In the genomic region with DNA sequence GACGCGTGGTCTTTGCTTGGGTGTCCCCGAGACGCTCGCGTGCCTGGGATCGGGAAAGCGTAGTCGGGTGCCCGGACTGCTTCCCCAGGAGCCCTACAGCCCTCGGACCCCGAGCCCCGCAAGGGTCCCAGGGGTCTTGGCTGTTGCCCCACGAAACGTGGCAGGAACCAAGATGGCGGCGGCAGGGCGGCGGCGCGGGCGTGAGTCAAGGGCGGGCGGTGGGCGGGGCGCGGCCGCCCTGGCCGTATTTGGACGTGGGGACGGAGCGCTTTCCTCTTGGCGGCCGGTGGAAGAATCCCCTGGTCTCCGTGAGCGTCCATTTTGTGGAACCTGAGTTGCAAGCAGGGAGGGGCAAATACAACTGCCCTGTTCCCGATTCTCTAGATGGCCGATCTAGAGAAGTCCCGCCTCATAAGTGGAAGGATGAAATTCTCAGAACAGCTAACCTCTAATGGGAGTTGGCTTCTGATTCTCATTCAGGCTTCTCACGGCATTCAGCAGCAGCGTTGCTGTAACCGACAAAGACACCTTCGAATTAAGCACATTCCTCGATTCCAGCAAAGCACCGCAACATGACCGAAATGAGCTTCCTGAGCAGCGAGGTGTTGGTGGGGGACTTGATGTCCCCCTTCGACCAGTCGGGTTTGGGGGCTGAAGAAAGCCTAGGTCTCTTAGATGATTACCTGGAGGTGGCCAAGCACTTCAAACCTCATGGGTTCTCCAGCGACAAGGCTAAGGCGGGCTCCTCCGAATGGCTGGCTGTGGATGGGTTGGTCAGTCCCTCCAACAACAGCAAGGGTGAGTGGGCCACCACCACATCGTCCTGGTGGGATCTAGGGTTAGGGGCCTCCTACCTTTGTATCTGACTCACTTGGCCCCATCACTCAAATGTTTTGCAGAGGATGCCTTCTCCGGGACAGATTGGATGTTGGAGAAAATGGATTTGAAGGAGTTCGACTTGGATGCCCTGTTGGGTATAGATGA, we compare ENCODE assay signal across 8 cellular contexts. TPM values are rescaled to one million over a fixed set of nuclear protein-coding genes. Genes with fewer than 3 reads are reported as not detected.
A peak's percentile ranks its signal among the peaks of the same experiment; 100 is the strongest.
DNase-seq lines count a peak whose midpoint lies in the region; ATAC-seq and TF ChIP-seq lines count a peak whose summit lies in the region.

No MANE protein-coding gene starts in this region.

- peaks cover 30% of the 10 kb centered on the region for H3K36me3 Mint-ChIP-seq in activated naive CD4-positive, alpha-beta T cell treated with anti-CD3 and anti-CD28 coated beads, Interleukin-2, amount 50 U/mL, for 24 hours

- CTCF ChIA-PET in AG04449 (lab: Yijun Ruan, JAX) = interaction anchor here (2.2 to 11.5 kb wide), 2 partner anchors 8 to 204 kb away, joined by 8 to 84 read pairs; partner anchors contain the start of gene RPL3

- H3K27me3 Mint-ChIP-seq in activated naive CD4-positive, alpha-beta T cell treated with anti-CD3 and anti-CD28 coated beads, Interleukin-2, amount 50 U/mL, for 24 hours = no peaks in the 10 kb centered on the region

- peaks cover 32% of the 10 kb centered on the region for H3K4me1 ChIP-seq in osteoblast (ENCODE audit: insufficient read depth, low read length)
- H3K4me1 ChIP-seq in upper lobe of right lung = peaks cover 54% of the 10 kb centered on the region

- H2AFZ ChIP-seq in osteoblast (ENCODE audit: low read length) = no peak overlapping the region

- ATAC-seq in GM18520 (IDR thresholded peaks at IDR 0.05; ENCODE audit: unreplicated experiment) = peak; percentile 15
- ATAC-seq in HG03175 (IDR thresholded peaks at IDR 0.05; ENCODE audit: unreplicated experiment) = peak; percentile 23
- ATAC-seq in upper lobe of right lung = peak; percentile 74

- peak overlapping the region; percentile 94 for H3K4me3 ChIP-seq in AG04449 (ENCODE audit: low read depth, low read length)
- peak overlapping the region; percentile 97 for H3K4me3 ChIP-seq in osteoblast (ENCODE audit: insufficient read depth, low read length)
- H3K4me3 ChIP-seq in upper lobe of right lung = peak overlapping the region; percentile 100

- DNase-seq in AG04449 (ENCODE audit: low read depth, low spot score) = no peak
- DNase-seq in SK-MEL-5 (ENCODE audit: low read depth, low spot score) = peak; percentile 87
- DNase-seq in germinal center (ENCODE audit: low spot score) = peak; percentile 65
- peak; percentile 93 for DNase-seq in osteoblast (ENCODE audit: insufficient read length, low spot score, missing footprints)
- DNase-seq in upper lobe of right lung = peak; percentile 92

- intact Hi-C loops in upper lobe of right lung (cut with DNase I) = no loop called here

- POLR2A ChIA-PET in AG04449 (lab: Yijun Ruan, JAX) = interaction anchor here (1.0 to 2.2 kb wide), 8 partner anchors 13 to 523 kb away, joined by 3 to 37 read pairs (median 10); partner anchors contain the start of gene RPL3

- H3K9me3 ChIP-seq in osteoblast (ENCODE audit: low read depth, low read length) = no peaks in the 10 kb centered on the region
- H3K9me3 ChIP-seq in upper lobe of right lung = no peaks in the 10 kb centered on the region

- TF ChIP-seq CTCF in AG04449 (IDR thresholded peaks at IDR 0.05; ENCODE audit: insufficient read depth, low read length, missing control alignments) (no peak), osteoblast (IDR thresholded peaks at IDR 0.05; ENCODE audit: extremely low read depth, low read depth, low read length) (no peak), upper lobe of right lung (IDR thresholded peaks at IDR 0.05) (no peak)

- no peaks in the 10 kb centered on the region for H3K27me3 ChIP-seq in osteoblast (ENCODE audit: insufficient read depth, low read length)
- no peaks in the 10 kb centered on the region for H3K27me3 ChIP-seq in upper lobe of right lung

- peak overlapping the region; percentile 98 for H3K4me2 ChIP-seq in osteoblast (ENCODE audit: insufficient read depth, low read length)

- H3K9me3 Mint-ChIP-seq in activated naive CD4-positive, alpha-beta T cell treated with anti-CD3 and anti-CD28 coated beads, Interleukin-2, amount 50 U/mL, for 24 hours = no peaks in the 10 kb centered on the region

- H3K27ac ChIP-seq in osteoblast (ENCODE audit: low read depth, low read length) = peak overlapping the region; percentile 98
- peak overlapping the region; percentile 100 for H3K27ac ChIP-seq in upper lobe of right lung

- peaks cover 44% of the 10 kb centered on the region for H4K20me1 ChIP-seq in osteoblast (ENCODE audit: insufficient read depth, low read length)

- peaks cover 48% of the 10 kb centered on the region for H3K4me1 Mint-ChIP-seq in activated naive CD4-positive, alpha-beta T cell treated with anti-CD3 and anti-CD28 coated beads, Interleukin-2, amount 50 U/mL, for 24 hours

- H3K4me3 Mint-ChIP-seq in activated naive CD4-positive, alpha-beta T cell treated with anti-CD3 and anti-CD28 coated beads, Interleukin-2, amount 50 U/mL, for 24 hours = peak overlapping the region; percentile 89

- H3K36me3 ChIP-seq in osteoblast (ENCODE audit: insufficient read depth, low read length) (peaks cover 44% of the 10 kb centered on the region), upper lobe of right lung (peaks cover 56% of the 10 kb centered on the region)

- peak overlapping the region; percentile 100 for H3K27ac Mint-ChIP-seq in activated naive CD4-positive, alpha-beta T cell treated with anti-CD3 and anti-CD28 coated beads, Interleukin-2, amount 50 U/mL, for 24 hours

- in situ Hi-C loops in SK-MEL-5 (cut with HindIII; ENCODE audit: low pct_unique_long_range_greater_than_20kb, low sequenced_read_pairs) = no loop called here

- peaks cover 51% of the 10 kb centered on the region for H3K79me2 ChIP-seq in osteoblast (ENCODE audit: insufficient read depth, low read length)

RNA-seq across cellular contexts. Expression of gene ATF4, which starts 0.8 kb away (rescaled TPM):
- 794 and 900 TPM in 2 replicates for total RNA-seq in SK-MEL-5 (2014; rRNA removed; shearing (Covaris generic))
- polyA plus RNA-seq in SK-MEL-5 (2015; cell fraction: cytosol; rRNA removed) = 1,242 and 1,298 TPM in 2 replicates
- polyA plus RNA-seq in SK-MEL-5 (2015; cell fraction: nucleus; rRNA removed) = 960 and 1,056 TPM in 2 replicates
- 494 and 590 TPM in 2 replicates for total RNA-seq in osteoblast
- 327 TPM for total RNA-seq in upper lobe of right lung

RNA-seq across cellular contexts. Expression of gene RPS19BP1, which starts 11.4 kb away (rescaled TPM):
- 173 and 176 TPM in 2 replicates for total RNA-seq in SK-MEL-5 (2014; rRNA removed; shearing (Covaris generic))
- polyA plus RNA-seq in SK-MEL-5 (2015; cell fraction: cytosol; rRNA removed) = 196 and 243 TPM in 2 replicates
- polyA plus RNA-seq in SK-MEL-5 (2015; cell fraction: nucleus; rRNA removed) = 90.0 and 127 TPM in 2 replicates
- total RNA-seq in osteoblast (25.9 and 34.7 TPM in 2 replicates), upper lobe of right lung (72.5 TPM)

RNA-seq across cellular contexts. Expression of gene MIEF1, which starts 19.1 kb away (rescaled TPM):
- 34.1 and 35.5 TPM in 2 replicates for total RNA-seq in SK-MEL-5 (2014; rRNA removed; shearing (Covaris generic))
- 58.3 and 69.1 TPM in 2 replicates for polyA plus RNA-seq in SK-MEL-5 (2015; cell fraction: cytosol; rRNA removed)
- polyA plus RNA-seq in SK-MEL-5 (2015; cell fraction: nucleus; rRNA removed) = 21.0 and 33.4 TPM in 2 replicates
- total RNA-seq in osteoblast = 21.8 and 23.5 TPM in 2 replicates
- 24.3 TPM for total RNA-seq in upper lobe of right lung

RNA-seq across cellular contexts. Expression of gene CACNA1I, which starts 49.4 kb away (rescaled TPM):
- not detected in 2 replicates for total RNA-seq in SK-MEL-5 (2014; rRNA removed; shearing (Covaris generic))
- polyA plus RNA-seq in SK-MEL-5 (2015; cell fraction: cytosol; rRNA removed) = 0.01 TPM in 1 of 2 replicates, not detected in the other
- polyA plus RNA-seq in SK-MEL-5 (2015; cell fraction: nucleus; rRNA removed) = not detected in 2 replicates
- under 0.01 TPM in 2 replicates for total RNA-seq in osteoblast
- total RNA-seq in upper lobe of right lung = 0.32 TPM

Comparison
In these comparisons a context has a peak if more than half of its experiments do, and no peak if none do; other contexts are left out.
1. ATAC-seq: peak in every context shown above with its lines; median percentile 74 in upper lobe of right lung; 23 in HG03175; 15 in GM18520.